In the genomic region with DNA sequence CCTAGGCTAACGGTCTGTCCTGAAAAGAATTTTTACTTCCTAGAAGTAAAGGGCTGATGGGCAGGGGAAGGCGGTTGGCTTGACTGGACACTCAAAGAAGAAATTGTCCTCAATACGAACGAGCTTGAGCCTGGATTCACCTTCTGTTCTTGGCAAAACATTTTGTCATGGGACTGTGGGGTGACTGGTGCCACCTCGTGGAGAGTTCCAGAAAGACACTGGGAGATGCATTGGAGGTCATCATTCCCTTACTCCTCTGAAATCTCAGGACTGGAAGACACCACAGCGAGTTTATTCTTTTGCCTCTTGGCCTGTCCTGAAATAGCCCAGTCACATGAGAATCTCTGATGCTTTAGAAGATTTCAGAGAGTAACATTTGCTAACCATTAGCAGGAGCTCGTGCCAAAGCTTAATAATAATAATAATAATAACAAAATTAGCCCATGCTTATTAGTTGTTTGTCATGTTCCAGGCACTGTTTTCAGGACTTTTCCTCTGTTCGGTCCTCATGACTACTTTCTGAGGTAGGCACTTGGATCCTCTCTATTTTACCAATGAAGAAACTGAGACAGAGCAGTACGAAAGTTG, we compare ENCODE assay signal across 8 cellular contexts. TPM values are rescaled to one million over a fixed set of nuclear protein-coding genes. Genes with fewer than 3 reads are reported as not detected.
DNase-seq lines count a peak whose midpoint lies in the region; ATAC-seq and TF ChIP-seq lines count a peak whose summit lies in the region.

No MANE protein-coding gene starts in this region.

- no peaks in the 10 kb centered on the region for H3K36me3 ChIP-seq in BJ (ENCODE audit: control insufficient read depth, insufficient read depth, low read length)
- H3K36me3 ChIP-seq in esophagus squamous epithelium = peaks cover 0 to 10% (median 0%) of the 10 kb centered on the region in 3 donors
- H3K36me3 ChIP-seq in tibial nerve = peaks cover 0 to 18% (median 0%) of the 10 kb centered on the region in 3 donors

- H3K27ac ChIP-seq in esophagus squamous epithelium = no peak overlapping the region
- H3K27ac ChIP-seq in tibial nerve = no peak overlapping the region

- H3K27me3 Mint-ChIP-seq in nephron (ENCODE audit: low read depth) = no peaks in the 10 kb centered on the region

- H3K4me3 Mint-ChIP-seq in nephron = no peak overlapping the region

- H3K9me3 ChIP-seq in esophagus squamous epithelium = peaks cover 0 to 19% (median 10%) of the 10 kb centered on the region in 3 donors
- peaks cover 0 to 24% (median 2%) of the 10 kb centered on the region in 4 donors for H3K9me3 ChIP-seq in tibial nerve

- H3K27me3 ChIP-seq in BJ (ENCODE audit: control insufficient read depth, insufficient read depth, low read length) (no peaks in the 10 kb centered on the region), esophagus squamous epithelium (no peaks in the 10 kb centered on the region), tibial nerve (no peaks in the 10 kb centered on the region)

- peaks cover 25% of the 10 kb centered on the region for H3K36me3 Mint-ChIP-seq in nephron (ENCODE audit: low read depth)

- intact Hi-C loops in esophagus squamous epithelium (cut with DNase I) = no loop called here

- CTCF ChIA-PET in BJ (lab: Yijun Ruan, JAX) = interaction anchor here (0.7 to 6.8 kb wide), 22 partner anchors 8 to 1772 kb away, joined by 3 to 68 read pairs (median 5); a partner anchor contains a TSS

- peaks cover 20% of the 10 kb centered on the region for H3K9me3 Mint-ChIP-seq in nephron

- ATAC-seq in GM18867 (IDR thresholded peaks at IDR 0.05; ENCODE audit: unreplicated experiment) = peak; percentile 95
- ATAC-seq in HG03095 (IDR thresholded peaks at IDR 0.05; ENCODE audit: unreplicated experiment) = peak; percentile 82

- POLR2A ChIA-PET in BJ (lab: Charles Lee) = no interaction called here

- peaks cover 6% of the 10 kb centered on the region for H3K4me1 Mint-ChIP-seq in nephron

- TF ChIP-seq EP300 in tibial nerve (IDR thresholded peaks at IDR 0.05) = no peak

- TF ChIP-seq CTCF in BJ (IDR thresholded peaks at IDR 0.05; ENCODE audit: insufficient read depth, low read depth, low read length) (peak; percentile 91), esophagus squamous epithelium (IDR thresholded peaks at IDR 0.05) (peak in 5 of 6 experiments; percentile 50 to 68 (median 61)), nephron (IDR thresholded peaks at IDR 0.05; ENCODE audit: unreplicated experiment in 3 of 3) (peak; percentile 71 to 77 (median 76)), tibial nerve (IDR thresholded peaks at IDR 0.05) (peak; percentile 45 to 67 (median 59))

- TF ChIP-seq POLR2A in esophagus squamous epithelium (IDR thresholded peaks at IDR 0.05) (no peak), tibial nerve (IDR thresholded peaks at IDR 0.05) (no peak)

- H3K27ac Mint-ChIP-seq in nephron = no peak overlapping the region

- DNase-seq in BJ (ENCODE audit: low read depth) = peak; percentile 4
- DNase-seq in NCI-H345 treated with DMSO at 0.1 percent for 48 hours (lab: John Stamatoyannopoulos, UW; ENCODE audit: unreplicated experiment) = peak; percentile 2
- peak; percentile 58 to 68 for DNase-seq in activated CD4-positive, alpha-beta T cell treated with anti-CD3 and anti-CD28 coated beads, Interleukin-2, amount 50 U/mL, for 48 hours
- DNase-seq in esophagus squamous epithelium (lab: John Stamatoyannopoulos, UW) = no peak
- DNase-seq in tibial nerve (ENCODE audit: low spot score in 2 of 2) = peak; percentile 54 to 83

- H3K4me1 ChIP-seq in esophagus squamous epithelium (no peaks in the 10 kb centered on the region), tibial nerve (peaks cover 0 to 3% (median 0%) of the 10 kb centered on the region in 4 donors)

- H3K4me3 ChIP-seq in BJ (ENCODE audit: low read depth, low read length) = no peak overlapping the region
- H3K4me3 ChIP-seq in esophagus squamous epithelium = no peak overlapping the region
- no peak overlapping the region for H3K4me3 ChIP-seq in tibial nerve

- 47 to 48% methylated on average over 8 to 9 of the region's 9 CpGs for WGBS in esophagus squamous epithelium, 2 donors
- 25 to 34% methylated on average over 9 of the region's 9 CpGs for WGBS in tibial nerve, 2 donors

RNA-seq across cellular contexts. Expression of a gene that starts 44.5 kb away (rescaled TPM):
- 2.6 and 3.7 TPM in 2 replicates for polyA plus RNA-seq in BJ (2011; rRNA removed)
- 1.1 and 1.3 TPM in 2 replicates for polyA minus RNA-seq in BJ (2011; rRNA and poly(A)+ RNA removed)
- total RNA-seq in esophagus squamous epithelium (1 to 10 TPM in 3 of 4 donors, under 1 TPM in 1; 0.45 to 3.0 (median 1.6) TPM), tibial nerve (1 to 10 TPM in 3 of 4 donors, not detected in 1; 1.8 to 2.8 (median 2.1) TPM)
